Comparison of ENCODE assay signal across 10 cellular contexts in the genomic region with DNA sequence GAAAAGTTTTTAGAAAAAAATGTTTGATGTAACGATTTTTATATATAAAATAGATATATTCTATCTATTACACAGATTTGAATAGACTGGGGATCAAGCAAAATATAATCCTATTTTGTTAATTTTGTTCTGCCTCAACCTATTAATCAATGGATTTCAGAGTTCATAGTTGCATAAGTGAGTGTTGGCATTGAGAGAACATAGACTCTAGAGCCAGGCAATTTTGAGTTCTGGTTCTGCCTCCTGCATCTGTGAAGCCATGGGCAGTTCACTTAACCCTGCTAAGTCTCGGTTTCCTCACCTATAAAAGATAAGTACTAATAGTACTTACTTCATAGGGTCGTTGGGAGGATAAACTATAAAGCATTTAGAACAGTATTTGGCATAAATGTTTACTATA.
"Had no signal": no experiment of that assay in that cellular context is flagged by ENCODE, and none has a peak within 500 bp of the region (broad histone marks: within the 10 kb centered on the region; RNA-seq: fewer than 3 reads in every experiment).

No MANE protein-coding gene starts in this region.

- H3K9me3 Mint-ChIP-seq: GM23338, H9, HFFc6 had no signal

- DNase-seq: GM23248, GOT3, H7, H9, HCEC 1CT, HFFc6 had no signal

- H3K27ac Mint-ChIP-seq: GM23338, H9, HFFc6 had no signal

- H3K4me2 ChIP-seq: GM23338 had no signal

- H3K36me3 ChIP-seq: HAP-1 had no signal

- H3K4me1 ChIP-seq: HAP-1 had no signal

- H3K4me3 ChIP-seq: GM23248, GM23338, HAP-1 had no signal

- FAIRE-seq: H1 had no signal

- H3K27ac ChIP-seq: GM23248 had no signal

- H3K9ac ChIP-seq: GM23248 had no signal

- ATAC-seq: GM23338, HCT116 had no signal

- H3K4me3 Mint-ChIP-seq: GM23338, H9, HFFc6 had no signal

- H2AFZ ChIP-seq: GM23248, GM23338 had no signal

- H3K9me3 ChIP-seq: HAP-1 had no signal
